Comparison of ENCODE assay signal across 15 cellular contexts in the genomic region with DNA sequence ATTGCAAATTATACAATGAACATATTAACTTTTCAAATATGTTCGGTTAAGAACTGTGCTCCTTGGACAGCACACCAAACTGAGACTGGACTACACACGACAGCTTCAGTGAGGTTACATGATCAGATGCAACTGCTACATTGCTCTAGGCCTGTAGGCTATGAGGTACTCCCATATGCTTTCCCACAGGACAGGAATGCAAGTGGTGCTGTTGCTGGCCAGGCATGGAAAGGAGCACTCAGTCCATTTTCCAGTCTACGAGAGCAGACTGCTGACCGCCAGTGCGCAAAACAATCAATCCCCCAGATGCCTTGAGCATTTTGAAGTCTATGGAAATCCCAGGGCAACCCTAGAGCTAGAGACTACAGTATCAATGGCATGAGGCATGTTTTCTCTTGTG.
A peak's percentile ranks its signal among the peaks of the same experiment; 100 is the strongest.
DNase-seq lines count a peak whose midpoint lies in the region; ATAC-seq and TF ChIP-seq lines count a peak whose summit lies in the region.
"Had no signal": no experiment of that assay in that cellular context is flagged by ENCODE, and none has a peak within 500 bp of the region (broad histone marks: within the 10 kb centered on the region; RNA-seq: fewer than 3 reads in every experiment).

No MANE protein-coding gene starts in this region.

- H3K36me3 ChIP-seq in GM23338 (ENCODE audit: insufficient read depth) (no peaks in the 10 kb centered on the region), neuronal stem cell (replicated peaks in 1 of 2; ENCODE audit: control insufficient read depth in 2 of 2, insufficient read depth in 2 of 2, low read length in 2 of 2) (no peaks in the 10 kb centered on the region)
- H3K36me3 ChIP-seq: BLaER1 had no signal

- H3K79me2 ChIP-seq in GM23338 (replicated peaks; ENCODE audit: insufficient read depth) = no peaks in the 10 kb centered on the region

- no peak overlapping the region for H4K8ac ChIP-seq in neuronal stem cell (ENCODE audit: low read depth, low read length)

- H3K9me3 Mint-ChIP-seq in GM23338 = no peaks in the 10 kb centered on the region
- H3K9me3 Mint-ChIP-seq: CD4-positive, alpha-beta memory T cell had no signal

- no peaks in the 10 kb centered on the region for H3K9me3 ChIP-seq in neuronal stem cell (replicated peaks in 1 of 2; ENCODE audit: control insufficient read depth in 2 of 2, insufficient read depth in 1 of 2, low read depth in 1 of 2, low read length in 2 of 2)

- no peak overlapping the region for H3K4me3 ChIP-seq in GM23338
- no peak overlapping the region for H3K4me3 ChIP-seq in neuronal stem cell (ENCODE audit: low read length in 2 of 2)
- H3K4me3 ChIP-seq: BLaER1, GM12878 had no signal

- no peak overlapping the region for H3K4me2 ChIP-seq in GM23338
- H3K4me2 ChIP-seq in neuronal stem cell (ENCODE audit: insufficient read depth, low read length, poor library complexity, severe bottlenecking) = no peak overlapping the region
- H3K4me2 ChIP-seq: BLaER1 had no signal

- peaks cover 18% of the 10 kb centered on the region for H3K4me1 Mint-ChIP-seq in GM23338
- H3K4me1 Mint-ChIP-seq: CD4-positive, alpha-beta memory T cell had no signal

- ATAC-seq in GM23338 = peak; percentile 70
- ATAC-seq: GM12878 had no signal

- 0 out of 2 replicates have a peak, but pooled peaks cover 3% of the 10 kb centered on the region for H3F3A ChIP-seq in GM23338 (replicated peaks; ENCODE audit: low read depth)

- no peak overlapping the region for H2BK15ac ChIP-seq in neuronal stem cell (ENCODE audit: low read length)

- no peak for TF ChIP-seq CTCF in GM23338 (conservative IDR thresholded peaks at IDR 0.05; ENCODE audit: low read depth in 2 of 2)

- H2BK120ac ChIP-seq in neuronal stem cell (ENCODE audit: low read depth, low read length) = no peak overlapping the region

- no peak overlapping the region for H2BK12ac ChIP-seq in neuronal stem cell (ENCODE audit: low read length)

- no CpG with 5 or more reads among the region's 5 CpGs for WGBS in neuronal stem cell (ENCODE audit: extremely low coverage in 2 of 2, insufficient read length in 2 of 2, insufficient replicate concordance in 1 of 2), 2 donors

- H3K27me3 ChIP-seq in GM23338 (ENCODE audit: insufficient read depth) (no peaks in the 10 kb centered on the region), neuronal stem cell (ENCODE audit: control insufficient read depth in 3 of 3, insufficient read depth in 3 of 3, low read depth in 1 of 3, low read length in 3 of 3) (no peaks in the 10 kb centered on the region)
- H3K27me3 ChIP-seq: BLaER1 had no signal

- H3K23ac ChIP-seq in neuronal stem cell (ENCODE audit: low read depth, low read length, poor library complexity) = no peak overlapping the region

- DNase-seq in GM23338 (ENCODE audit: low spot score) (no peak), islet precursor cell (peak; percentile 90), neuronal stem cell (ENCODE audit: low spot score) (no peak), NCI-H1105 (lab: John Stamatoyannopoulos, UW) (no peak), NCI-H1417 treated with DMSO at 0.1 percent for 48 hours (lab: John Stamatoyannopoulos, UW) (no peak)
- DNase-seq in activated effector memory CD4-positive, alpha-beta T cell treated with Interleukin-2 at 50 U/mL for 16 hours = no peak
- DNase-seq in stimulated activated CD4-positive, alpha-beta T cell treated with anti-CD3 and anti-CD28 coated beads, Interleukin-2, amount 100 ng/mL, for 48 hours = no peak
- DNase-seq: 8988T; CD4-positive, alpha-beta memory T cell; DMS79 treated with DMSO at 0.1 percent for 48 hours; HCEC 1CT had no signal

- H3K79me1 ChIP-seq in neuronal stem cell (ENCODE audit: low read depth, low read length) = no peaks in the 10 kb centered on the region

- no peak overlapping the region for H3K14ac ChIP-seq in neuronal stem cell (ENCODE audit: low read length)

- no peak overlapping the region for H2BK5ac ChIP-seq in neuronal stem cell (ENCODE audit: low read length)

- H3K27ac Mint-ChIP-seq in GM23338 = no peak overlapping the region
- H3K27ac Mint-ChIP-seq: CD14-positive monocyte; CD4-positive, alpha-beta memory T cell had no signal

- H3K4ac ChIP-seq in neuronal stem cell (ENCODE audit: low read length) = no peak overlapping the region

- H3K9me2 ChIP-seq in GM23338 (ENCODE audit: insufficient read depth) = no peaks in the 10 kb centered on the region

- no peaks in the 10 kb centered on the region for H3K36me3 Mint-ChIP-seq in GM23338 (ENCODE audit: low read depth)
- H3K36me3 Mint-ChIP-seq: CD14-positive monocyte; CD4-positive, alpha-beta memory T cell had no signal

- H3K18ac ChIP-seq in neuronal stem cell (ENCODE audit: low read length) = no peak overlapping the region

- no peak overlapping the region for H3K27ac ChIP-seq in GM23338 (ENCODE audit: low read depth)
- H3K27ac ChIP-seq in neuronal stem cell (replicated peaks; ENCODE audit: low read length) = no peak overlapping the region
- H3K27ac ChIP-seq: BLaER1, HL-60 had no signal

- H2AK5ac ChIP-seq in neuronal stem cell (ENCODE audit: low read depth, low read length) = no peak overlapping the region

- no peak overlapping the region for H4K91ac ChIP-seq in neuronal stem cell (ENCODE audit: low read depth, low read length, poor library complexity)

- no peaks in the 10 kb centered on the region for H4K20me1 ChIP-seq in GM23338 (replicated peaks; ENCODE audit: insufficient read depth)
- H4K20me1 ChIP-seq: BLaER1 had no signal

- H2AFZ ChIP-seq in GM23338 (no peak overlapping the region; the same call in 1 of the 2 replicates), neuronal stem cell (ENCODE audit: low read length) (peak overlapping the region; percentile 36)

- H3K4me3 Mint-ChIP-seq in GM23338 = no peak overlapping the region
- H3K4me3 Mint-ChIP-seq: CD14-positive monocyte; CD4-positive, alpha-beta memory T cell had no signal

- peaks cover 14% of the 10 kb centered on the region for H3K4me1 ChIP-seq in GM23338 (ENCODE audit: insufficient read depth)
- H3K4me1 ChIP-seq in neuronal stem cell (ENCODE audit: control insufficient read depth in 2 of 2, insufficient read depth in 1 of 2, low read depth in 1 of 2, low read length in 2 of 2) = peaks cover 2% of the 10 kb centered on the region in 2 donors

- peaks cover 5% of the 10 kb centered on the region for H3K27me3 Mint-ChIP-seq in GM23338 (ENCODE audit: insufficient read depth, low read depth, poor library complexity)

- H3K9ac ChIP-seq in neuronal stem cell (ENCODE audit: low read depth, low read length, poor library complexity) = no peak overlapping the region
- H3K9ac ChIP-seq: BLaER1 had no signal

TF ChIP-seq in GM23338, 12 proteins besides CTCF, POLR2A, EP300 and RAD21 (continues in another document):
- TF ChIP-seq CREB1 (CRISPR knock-in tag; IDR thresholded peaks at IDR 0.05; ENCODE audit: low read depth) (no peak), ZNF331 (CRISPR knock-in tag; IDR thresholded peaks at IDR 0.05; ENCODE audit: low read depth) (no peak), STAT1 (IDR thresholded peaks at IDR 0.05; ENCODE audit: unreplicated experiment) (no peak), JUNB (IDR thresholded peaks at IDR 0.05; ENCODE audit: unreplicated experiment) (no peak), EZH2phosphoT487 (IDR thresholded peaks at IDR 0.05; ENCODE audit: unreplicated experiment) (no peak)
